34 cellular contexts compared by ENCODE assay signal in the genomic region with DNA sequence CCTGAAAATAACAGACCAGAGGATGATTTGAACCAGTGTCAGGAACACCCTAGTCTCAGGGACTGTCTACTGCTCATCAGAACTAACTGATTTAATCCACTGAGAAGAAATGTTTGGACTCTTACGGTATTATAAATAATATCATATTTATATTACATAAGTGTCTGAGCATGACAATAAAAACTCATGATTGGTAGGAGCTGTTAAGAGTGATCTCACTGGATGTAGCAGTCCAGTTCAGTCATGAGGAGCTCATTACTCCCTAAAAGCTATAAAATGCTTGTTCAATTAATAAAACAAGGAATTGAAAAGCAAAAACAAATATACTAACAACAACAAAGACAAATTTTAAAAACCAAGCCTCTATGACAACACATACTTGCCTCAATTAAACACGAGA.
"Had no signal": no experiment of that assay in that cellular context is flagged by ENCODE, and none has a peak within 500 bp of the region (broad histone marks: within the 10 kb centered on the region; RNA-seq: fewer than 3 reads in every experiment).

No MANE protein-coding gene starts in this region.

- ATAC-seq: activated naive CD4-positive, alpha-beta T cell treated with anti-CD3 and anti-CD28 coated beads, Interleukin-2, amount 50 U/mL, for 72 hours; activated T-cell treated with anti-CD3 and anti-CD28 coated beads, Interleukin-2, amount 50 U/mL, for 72 hours had no signal

- H2AFZ ChIP-seq: PC-9 had no signal

- H3K4me3 ChIP-seq: PC-9 had no signal

- H3K27ac ChIP-seq: brain microvascular endothelial cell, PC-9, WERI-Rb-1 had no signal

- H3K36me3 ChIP-seq: brain microvascular endothelial cell, WERI-Rb-1 had no signal

- H3K27me3 ChIP-seq: brain microvascular endothelial cell had no signal

- DNase-seq: activated CD4-positive, alpha-beta memory T cell treated with anti-CD3 and anti-CD28 coated beads, Interleukin-2, amount 10 ng/mL, durations not matched to agents 7 days and 5 days; activated CD4-positive, alpha-beta T cell treated with anti-CD3 and anti-CD28 coated beads for 1 hour; activated CD4-positive, alpha-beta T cell treated with anti-CD3 and anti-CD28 coated beads for 48 hours; activated CD4-positive, CD25-positive, alpha-beta regulatory T cell; activated gamma-delta T cell; activated naive CD4-positive, alpha-beta T cell treated with anti-CD3 and anti-CD28 coated beads for 36 hours; activated T-cell treated with anti-CD3 and anti-CD28 coated beads, Interleukin-2, amount 50 U/mL, for 1 hour; activated T-cell treated with anti-CD3 and anti-CD28 coated beads, Interleukin-2, amount 50 U/mL, for 72 hours; amniotic stem cell; aorta; central memory CD4-positive, alpha-beta T cell; Karpas-422; KBM-7; NCI-H1105; NCI-H1417 treated with DMSO at 0.1 percent for 48 hours; NCI-H187 treated with DMSO at 0.1 percent for 48 hours; NCI-H2081; NCI-H2171 treated with DMSO at 0.1 percent for 48 hours; NCI-H2227 treated with DMSO at 0.1 percent for 48 hours; NCI-H446 treated with DMSO at 0.1 percent for 48 hours; NCI-H524; NCI-H69; NCI-H82; NK-92 treated with Interleukin-12 subunit alpha and Interleukin-12 subunit beta, amount 100 ng/mL, for 24 hours; PC-9; Right ventricle myocardium superior; SW 1271; T-helper 1 cell; T-helper 2 cell; T1000; WERI-Rb-1 had no signal

- H3K4me2 ChIP-seq: PC-9 had no signal

- FAIRE-seq: RCC 7860 had no signal
